8 cellular contexts compared by ENCODE assay signal in genomic region chr9:36485647-36486453, GRCh38.
A peak's percentile ranks its signal among the peaks of the same experiment; 100 is the strongest.
DNase-seq lines count a peak whose midpoint lies in the region; ATAC-seq and TF ChIP-seq lines count a peak whose summit lies in the region.

No MANE protein-coding gene starts in this region.

- H3K18ac ChIP-seq in trophoblast cell (ENCODE audit: low read length): peak overlapping the region; percentile 16

- no peak overlapping the region for H4K8ac ChIP-seq in trophoblast cell (ENCODE audit: low read depth, low read length)

- no peak overlapping the region for H2BK12ac ChIP-seq in trophoblast cell (ENCODE audit: low read length)

- H3K9ac ChIP-seq in SU-DHL-6 (ENCODE audit: low read length) (peak overlapping the region; percentile 74), fibroblast of lung (ENCODE audit: insufficient read depth, low read length) (peak overlapping the region; percentile 69), trophoblast cell (ENCODE audit: low read length) (peak overlapping the region; percentile 28)

- H3F3A ChIP-seq in SU-DHL-6 (ENCODE audit: insufficient read depth): no peaks in the 10 kb centered on the region

- TF ChIP-seq CTCF in SU-DHL-6 (IDR thresholded peaks at IDR 0.05; ENCODE audit: insufficient read depth, low read length, poor library complexity, severe bottlenecking): no peak
- TF ChIP-seq CTCF in fibroblast of lung (conservative IDR thresholded peaks at IDR 0.05 in 1 of 2, IDR thresholded peaks at IDR 0.05 in 1 of 2; ENCODE audit: low read depth in 1 of 2, low read length in 2 of 2): no peak

- H3K27me3 Mint-ChIP-seq in activated CD8-positive, alpha-beta memory T cell treated with anti-CD3 and anti-CD28 coated beads, Interleukin-2, amount 10 ng/mL, durations not matched to agents 7 days and 5 days: no peaks in the 10 kb centered on the region

- H2BK5ac ChIP-seq in trophoblast cell (ENCODE audit: low read depth, low read length, poor library complexity): no peak overlapping the region

- H3K4ac ChIP-seq in trophoblast cell (ENCODE audit: low read depth, low read length): peak overlapping the region; percentile 99

- DNase-seq in activated CD8-positive, alpha-beta memory T cell treated with anti-CD3 and anti-CD28 coated beads, Interleukin-2, amount 10 ng/mL, durations not matched to agents 7 days and 5 days: no peak
- DNase-seq in activated CD8-positive, alpha-beta memory T cell treated with anti-CD3 and anti-CD28 coated beads, Interleukin-2, amount 50 U/mL, for 48 hours: no peak
- DNase-seq in fibroblast of lung (ENCODE audit: low read depth in 2 of 2) (peak; percentile 16 to 20), trophoblast cell (no peak), DMS153 (lab: John Stamatoyannopoulos, UW) (no peak), NCI-H1436 treated with DMSO at 0.1 percent for 48 hours (lab: John Stamatoyannopoulos, UW) (no peak)
- DNase-seq in activated CD4-positive, CD25-positive, alpha-beta regulatory T cell treated with anti-CD3 and anti-CD28 coated beads, Interleukin-2, amount 50 U/mL, for 72 hours: no peak

- H4K20me1 ChIP-seq in SU-DHL-6 (ENCODE audit: low read depth, low read length) (no peaks in the 10 kb centered on the region), fibroblast of lung (ENCODE audit: control insufficient read depth, extremely low read depth, insufficient read depth, low read length) (no peaks in the 10 kb centered on the region)

- H3K36me3 ChIP-seq in SU-DHL-6 (ENCODE audit: low read length) (no peaks in the 10 kb centered on the region), fibroblast of lung (ENCODE audit: control insufficient read depth, insufficient read depth, low read length) (peaks cover 2% of the 10 kb centered on the region), trophoblast cell (ENCODE audit: control insufficient read depth in 1 of 2, insufficient read depth in 2 of 2, low read length in 2 of 2) (no peaks in the 10 kb centered on the region)

- H3K4me3 ChIP-seq in SU-DHL-6 (ENCODE audit: insufficient read depth, low read length, poor library complexity, severe bottlenecking) (peak overlapping the region; percentile 82), fibroblast of lung (replicated peaks in 1 of 4; ENCODE audit: control extremely low read depth in 1 of 4, insufficient read depth in 1 of 4, low read depth in 3 of 4, low read length in 4 of 4) (peak overlapping the region; percentile 75 to 91 (median 82)), trophoblast cell (ENCODE audit: low read depth, low read length) (peak overlapping the region; percentile 81)

- no peaks in the 10 kb centered on the region for H3K9me3 ChIP-seq in SU-DHL-6 (ENCODE audit: insufficient read depth, low read length)
- no peaks in the 10 kb centered on the region for H3K9me3 ChIP-seq in fibroblast of lung (ENCODE audit: control insufficient read depth, insufficient read depth, low read depth, low read length)
- H3K9me3 ChIP-seq in trophoblast cell (ENCODE audit: insufficient read depth, low read depth, low read length): no peaks in the 10 kb centered on the region

- peaks cover 13% of the 10 kb centered on the region for H3K79me1 ChIP-seq in trophoblast cell (ENCODE audit: low read length)

- ATAC-seq in activated CD8-positive, alpha-beta memory T cell treated with anti-CD3 and anti-CD28 coated beads, Interleukin-2, amount 10 ng/mL, durations not matched to agents 7 days and 5 days: no peak

- no peaks in the 10 kb centered on the region for H3K9me2 ChIP-seq in SU-DHL-6 (replicated peaks; ENCODE audit: insufficient read depth, low read length)

- H4K91ac ChIP-seq in trophoblast cell (ENCODE audit: low read depth, low read length): no peak overlapping the region

- no peak overlapping the region for H3K23ac ChIP-seq in trophoblast cell (ENCODE audit: low read length)

- H2AFZ ChIP-seq in SU-DHL-6 (ENCODE audit: low read depth, low read length, severe bottlenecking) (peak overlapping the region; percentile 86), fibroblast of lung (ENCODE audit: low read length) (peak overlapping the region; percentile 0), trophoblast cell (ENCODE audit: insufficient read depth, low read length, poor library complexity) (no peak overlapping the region)

- peak overlapping the region; percentile 84 for H3K27ac Mint-ChIP-seq in activated CD8-positive, alpha-beta memory T cell treated with anti-CD3 and anti-CD28 coated beads, Interleukin-2, amount 10 ng/mL, durations not matched to agents 7 days and 5 days

- peak overlapping the region; percentile 7 for H3K14ac ChIP-seq in trophoblast cell (ENCODE audit: low read length)

- H2AK5ac ChIP-seq in trophoblast cell (ENCODE audit: low read length): no peak overlapping the region

- peak overlapping the region; percentile 5 for H2BK120ac ChIP-seq in trophoblast cell (ENCODE audit: insufficient read depth, low read length, poor library complexity)

- peaks cover 48% of the 10 kb centered on the region for H3K4me1 Mint-ChIP-seq in activated CD8-positive, alpha-beta memory T cell treated with anti-CD3 and anti-CD28 coated beads, Interleukin-2, amount 10 ng/mL, durations not matched to agents 7 days and 5 days

- peak overlapping the region; percentile 88 for H3K4me3 Mint-ChIP-seq in activated CD8-positive, alpha-beta memory T cell treated with anti-CD3 and anti-CD28 coated beads, Interleukin-2, amount 10 ng/mL, durations not matched to agents 7 days and 5 days

- H3K4me1 ChIP-seq in fibroblast of lung (ENCODE audit: control insufficient read depth, extremely low read depth, insufficient read depth, low read length): peaks cover 6% of the 10 kb centered on the region
- peaks cover 8 to 11% of the 10 kb centered on the region in 2 experiments for H3K4me1 ChIP-seq in trophoblast cell (ENCODE audit: control insufficient read depth in 1 of 2, insufficient read depth in 2 of 2, low read length in 2 of 2)

- H3K27me3 ChIP-seq in SU-DHL-6 (ENCODE audit: low read length) (no peaks in the 10 kb centered on the region), fibroblast of lung (ENCODE audit: control insufficient read depth, insufficient read depth, low read length) (no peaks in the 10 kb centered on the region), trophoblast cell (ENCODE audit: insufficient read depth, low read length) (no peaks in the 10 kb centered on the region)

- peaks cover 3% of the 10 kb centered on the region for H3K36me3 Mint-ChIP-seq in activated CD8-positive, alpha-beta memory T cell treated with anti-CD3 and anti-CD28 coated beads, Interleukin-2, amount 10 ng/mL, durations not matched to agents 7 days and 5 days

- H3K79me2 ChIP-seq in SU-DHL-6 (ENCODE audit: insufficient read depth, low read length): peaks cover 58% of the 10 kb centered on the region
- H3K79me2 ChIP-seq in fibroblast of lung (ENCODE audit: control insufficient read depth, insufficient read depth, low read length): peaks cover 27% of the 10 kb centered on the region
- H3K79me2 ChIP-seq in trophoblast cell (ENCODE audit: control insufficient read depth, insufficient read depth, low read length, poor library complexity): peaks cover 19% of the 10 kb centered on the region

- CTCF ChIA-PET in activated CD8-positive, alpha-beta memory T cell treated with anti-CD3 and anti-CD28 coated beads, Interleukin-2, amount 10 ng/mL, durations not matched to agents 7 days and 5 days (lab: Charles Lee): interaction anchor here (1.3 to 5.0 kb wide), 5 partner anchors 12 to 78 kb away, joined by 3 to 26 read pairs (median 4); no protein-coding TSS in a partner anchor

- no peak overlapping the region for H4K12ac ChIP-seq in trophoblast cell (ENCODE audit: low read depth, low read length)

- H3K4me2 ChIP-seq in SU-DHL-6 (ENCODE audit: low read depth, low read length, poor library complexity, severe bottlenecking) (peak overlapping the region; percentile 81), fibroblast of lung (ENCODE audit: extremely low read depth, insufficient read depth, low read length) (peak overlapping the region; percentile 64), trophoblast cell (ENCODE audit: low read length) (peak overlapping the region; percentile 98)

- WGBS in trophoblast cell (ENCODE audit: extremely low coverage, insufficient coverage, insufficient read length): no CpG with 5 or more reads among the region's 13 CpGs

- no peaks in the 10 kb centered on the region for H3K9me3 Mint-ChIP-seq in activated CD8-positive, alpha-beta memory T cell treated with anti-CD3 and anti-CD28 coated beads, Interleukin-2, amount 10 ng/mL, durations not matched to agents 7 days and 5 days (ENCODE audit: low read depth)

- H3K27ac ChIP-seq in SU-DHL-6 (ENCODE audit: low read depth, low read length) (peak overlapping the region; percentile 78; the same call in 1 of the 2 replicates), fibroblast of lung (ENCODE audit: insufficient read depth, low read length) (peak overlapping the region; percentile 66), trophoblast cell (ENCODE audit: low read depth, low read length) (peak overlapping the region; percentile 75)

Comparison
In these comparisons a context has a peak if more than half of its experiments do, and no peak if none do; other contexts are left out.
1. DNase-seq: peak in fibroblast of lung (2 of 2); none in activated CD8-positive, alpha-beta memory T cell treated with anti-CD3 and anti-CD28 coated beads, Interleukin-2, amount 10 ng/mL, durations not matched to agents 7 days and 5 days (single experiment), activated CD8-positive, alpha-beta memory T cell treated with anti-CD3 and anti-CD28 coated beads, Interleukin-2, amount 50 U/mL, for 48 hours (single experiment), trophoblast cell (0 of 2), DMS153 (single experiment), NCI-H1436 treated with DMSO at 0.1 percent for 48 hours (single experiment) and activated CD4-positive, CD25-positive, alpha-beta regulatory T cell treated with anti-CD3 and anti-CD28 coated beads, Interleukin-2, amount 50 U/mL, for 72 hours (single experiment).
2. Peak in every context shown above with its lines, with median percentiles within 50 percentile points of each other: H3K27ac ChIP-seq, H3K4me2 ChIP-seq, H3K4me3 ChIP-seq and H3K9ac ChIP-seq.